ENCODE assay signal across 10 cellular contexts in genomic region chr15:77599899-77600298, GRCh38. TPM values are rescaled to one million over a fixed set of nuclear protein-coding genes. Genes with fewer than 3 reads are reported as not detected.
DNase-seq lines count a peak whose midpoint lies in the region; ATAC-seq, FAIRE-seq and TF ChIP-seq lines count a peak whose summit lies in the region.
"Had no signal": no experiment of that assay in that cellular context is flagged by ENCODE, and none has a peak within 500 bp of the region (broad histone marks: within the 10 kb centered on the region; RNA-seq: fewer than 3 reads in every experiment).

No MANE protein-coding gene starts in this region.

- CTCF ChIA-PET in GM12878 (lab: Yijun Ruan, JAX): interaction anchor here (0.9 to 1.0 kb wide), 2 partner anchors 18 to 498 kb away, joined by 3 to 4 read pairs; no protein-coding TSS in a partner anchor

- 27% methylated on average over 5 of the region's 5 CpGs for WGBS in GM12878 (ENCODE audit: insufficient coverage, insufficient replicate concordance, low lambda C conversion rate, missing lambda C conversion rate)

- no peak overlapping the region for H3K27ac ChIP-seq in GM12878 (ENCODE audit: control insufficient read depth, insufficient read depth)
- H3K27ac ChIP-seq in foreskin keratinocyte: no peak overlapping the region

- H3K4me1 ChIP-seq in GM12878 (ENCODE audit: control insufficient read depth, insufficient read depth, low read length): no peaks in the 10 kb centered on the region
- peaks cover 1% of the 10 kb centered on the region for H3K4me1 ChIP-seq in mucosa of descending colon (ENCODE audit: low read depth)
- no peaks in the 10 kb centered on the region for H3K4me1 ChIP-seq in foreskin keratinocyte

- peak; percentile 27 for FAIRE-seq in GM12878 (lab: Jason Lieb, UNC)
- FAIRE-seq: endometrium, GM19239 had no signal

- in situ Hi-C loops in GM12878 (cut with MboI): no loop called here

- H3K36me3 ChIP-seq in GM12878 (ENCODE audit: control insufficient read depth in 2 of 2, insufficient read depth in 2 of 2, low read length in 1 of 2) (no peaks in the 10 kb centered on the region), mucosa of descending colon (ENCODE audit: low read depth) (no peaks in the 10 kb centered on the region)

- H3K27me3 ChIP-seq in GM12878 (replicated peaks in 1 of 2; ENCODE audit: control insufficient read depth in 2 of 2, insufficient read depth in 2 of 2, low read length in 1 of 2) (peaks cover 0 to 2% of the 10 kb centered on the region in 2 experiments; a peak in 2 of 4 replicates), foreskin keratinocyte (peaks cover 10% of the 10 kb centered on the region)

- peak overlapping the region; percentile 19; the same call in 1 of the 2 replicates for H2AFZ ChIP-seq in GM12878 (ENCODE audit: control insufficient read depth, low read depth, low read length)

- no peak for TF ChIP-seq RAD21 in GM12878 (IDR thresholded peaks at IDR 0.05; ENCODE audit: insufficient read depth, low read depth, low read length)

- H3K9me3 ChIP-seq in GM12878 (replicated peaks; ENCODE audit: control insufficient read depth, insufficient read depth, low read length) (no peaks in the 10 kb centered on the region), mucosa of descending colon (no peaks in the 10 kb centered on the region)

- peak; percentile 40 for DNase-seq in GM03348 (ENCODE audit: low spot score)
- peak; percentile 95 for DNase-seq in NCI-H1436 treated with DMSO at 0.1 percent for 48 hours (lab: John Stamatoyannopoulos, UW)
- no peak for DNase-seq in GM12878 (ENCODE audit: low read depth, low spot score)
- peak in 1 of 3 donors; percentile 43 for DNase-seq in mucosa of descending colon
- DNase-seq in foreskin keratinocyte: no peak

- TF ChIP-seq POLR2A in GM12878 (IDR thresholded peaks at IDR 0.05; ENCODE audit: low read depth, low read length): no peak

- no peak for TF ChIP-seq CTCF in GM12878 (IDR thresholded peaks at IDR 0.05 in 2 of 3, conservative IDR thresholded peaks at IDR 0.05 in 1 of 3; ENCODE audit: control insufficient read depth in 2 of 3, extremely low read depth in 1 of 3, insufficient read depth in 1 of 3, low read depth in 3 of 3, low read length in 3 of 3)
- no peak for TF ChIP-seq CTCF in mucosa of descending colon (IDR thresholded peaks at IDR 0.05)
- TF ChIP-seq CTCF in foreskin keratinocyte (conservative IDR thresholded peaks at IDR 0.05): no peak

- no peaks in the 10 kb centered on the region for H4K20me1 ChIP-seq in GM12878 (ENCODE audit: control insufficient read depth, insufficient read depth)

- POLR2A ChIA-PET in GM12878 (lab: Charles Lee): no interaction called here

- intact Hi-C loops in GM12878 (cut with micrococcal nuclease; ENCODE audit: unreplicated experiment) (no loop called here), mucosa of descending colon (cut with DNase I, micrococcal nuclease) (no loop called here)

- no peak for TF ChIP-seq EP300 in GM12878 (IDR thresholded peaks at IDR 0.05; ENCODE audit: borderline replicate concordance in 1 of 2, control insufficient read depth in 1 of 2, low read depth in 2 of 2, low read length in 2 of 2)

- RAD21 ChIA-PET in GM12878 (lab: Charles Lee; ENCODE audit: unreplicated experiment): interaction anchor here (0.9 kb wide), 1 partner anchor 9 kb away, joined by 3 read pairs; no protein-coding TSS in a partner anchor

- BruUV-seq in GM12878 (replicated peaks; lab: Mats Ljungman, UMichigan): no TSS peak

- no peak overlapping the region for H3K9ac ChIP-seq in GM12878 (ENCODE audit: control insufficient read depth, insufficient read depth, low read length)

- SMC1A ChIA-PET in GM12878 (lab: Charles Lee; ENCODE audit: uncharacterized antibody, unreplicated experiment): interaction anchor here (0.7 kb wide), 1 partner anchor 18 kb away, joined by 4 read pairs; no protein-coding TSS in a partner anchor

- ATAC-seq in GM12878 (peak; percentile 65), mucosa of descending colon (peak; percentile 60), HG03175 (IDR thresholded peaks at IDR 0.05; ENCODE audit: unreplicated experiment) (no peak), foreskin keratinocyte (no peak), GM19397 (IDR thresholded peaks at IDR 0.05; ENCODE audit: unreplicated experiment) (no peak), HG03097 (IDR thresholded peaks at IDR 0.05; ENCODE audit: low FRiP score, unreplicated experiment) (no peak)

- H3K4me3 ChIP-seq in GM12878 (no peak overlapping the region), mucosa of descending colon (no peak overlapping the region)

- H3K79me2 ChIP-seq in GM12878 (ENCODE audit: control insufficient read depth, insufficient read depth, low read length): no peaks in the 10 kb centered on the region

- no peak overlapping the region for H3K4me2 ChIP-seq in GM12878 (ENCODE audit: control insufficient read depth, insufficient read depth)

TF ChIP-seq in GM12878, 131 proteins besides CTCF, POLR2A, EP300 and RAD21:
- TF ChIP-seq USF1 (IDR thresholded peaks at IDR 0.05; ENCODE audit: borderline replicate concordance, extremely low read length, insufficient read depth, low read depth, low read length) (peak; percentile 49), SKIL (IDR thresholded peaks at IDR 0.05; ENCODE audit: low read depth, poor library complexity, severe bottlenecking) (no peak)

RNA-seq across cellular contexts. Expression of gene LINGO1, which starts 32.8 kb away (rescaled TPM):
- total RNA-seq in GM12878 (2013; cell fraction: nucleolus; rRNA removed): 0.81 and 0.84 TPM in 2 replicates
- total RNA-seq in GM12878 (2014; rRNA removed) (0.27 TPM in 1 of 2 replicates, not detected in the other), GM12878 (2014; rRNA removed; fragmentation: Illumina TruSeq; extraction: Trizol) (not detected in 2 replicates), GM12878 (2021) (0.64 TPM in 1 of 2 replicates, not detected in the other), mucosa of descending colon (1 to 10 TPM; 1.8 to 2.6 (median 1.9) TPM), foreskin keratinocyte (0.07 TPM in 1 of 2 replicates, not detected in the other)
- 0.16 TPM for polyA plus RNA-seq in GM12878 (2011; ENCODE audit: low read depth)
- polyA plus RNA-seq in GM12878 (2011; rRNA removed) (0.61 and 3.9 TPM in 2 replicates), GM12878 (2014; fragmentation: Illumina TruSeq; extraction: Trizol) (0.15 TPM in 1 of 2 replicates, not detected in the other), GM12878 (2014; fragmentation: Nextera tagmentation; extraction: Ambion mirVana) (not detected), GM12878 (2014; rRNA removed) (0.04 and 0.05 TPM in 2 replicates), GM12878 (2016; fragmentation: Nextera tagmentation; extraction: Ambion mirVana) (under 1 TPM in 1 of 2 experiments, not detected in 1; 0.19 TPM), foreskin keratinocyte (0.06 and 0.07 TPM in 2 replicates)
- 1.8 and 2.9 TPM in 2 replicates for polyA plus RNA-seq in GM12878 (2011; cell fraction: cytosol; rRNA removed)
- 3.1 and 4.0 TPM in 2 replicates for polyA plus RNA-seq in GM12878 (2011; cell fraction: nucleus; rRNA removed)
- polyA plus RNA-seq in GM12878 (2012): 0.42 and 0.46 TPM in 2 replicates
- 1.7 and 4.4 TPM in 2 replicates for polyA minus RNA-seq in GM12878 (2011; rRNA and poly(A)+ RNA removed)
- 2.0 and 3.1 TPM in 2 replicates for polyA minus RNA-seq in GM12878 (2011; cell fraction: cytosol; rRNA and poly(A)+ RNA removed)
- polyA minus RNA-seq in GM12878 (2011; cell fraction: nucleus; rRNA and poly(A)+ RNA removed): 0.38 and 1.6 TPM in 2 replicates

Comparison
In these comparisons a context has a peak if more than half of its experiments do, and no peak if none do; other contexts are left out.
1. DNase-seq: peak in GM03348 (single experiment) and NCI-H1436 treated with DMSO at 0.1 percent for 48 hours (single experiment); none in GM12878 (single experiment) and foreskin keratinocyte (0 of 2).
2. ATAC-seq: peak in GM12878 (single experiment) and mucosa of descending colon (single experiment); none in HG03175 (single experiment), foreskin keratinocyte (single experiment), GM19397 (single experiment) and HG03097 (single experiment).